8 cellular contexts compared by ENCODE assay signal in the genomic region with DNA sequence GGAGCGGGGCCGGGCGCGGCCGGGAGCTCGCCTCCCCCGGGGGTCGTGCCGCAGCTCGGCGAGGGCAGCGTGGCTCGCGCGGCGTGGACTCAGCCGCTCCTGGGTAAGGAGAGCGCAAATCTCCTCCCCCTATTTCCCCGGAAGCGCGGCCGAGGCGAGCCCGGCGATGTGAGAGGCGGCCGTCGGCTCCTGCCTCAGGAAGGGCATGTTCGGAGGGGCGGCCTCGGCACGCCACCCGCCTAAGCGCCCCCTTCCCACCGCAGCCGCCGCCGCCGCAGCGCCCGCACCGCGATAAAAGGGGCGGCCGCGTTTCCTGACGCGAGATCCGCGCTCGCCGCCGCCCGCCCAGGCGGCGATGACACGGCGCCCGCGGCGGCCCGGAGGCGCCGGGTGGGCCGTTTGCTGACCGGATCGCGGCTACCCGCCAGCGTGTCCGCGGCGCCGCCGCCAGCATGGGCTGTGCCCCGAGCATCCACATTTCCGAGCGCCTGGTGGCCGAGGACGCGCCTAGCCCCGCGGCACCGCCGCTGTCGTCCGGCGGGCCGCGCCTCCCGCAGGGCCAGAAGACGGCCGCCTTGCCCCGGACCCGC. TPM values are rescaled to one million over a fixed set of nuclear protein-coding genes. Genes with fewer than 3 reads are reported as not detected.
DNase-seq lines count a peak whose midpoint lies in the region; ATAC-seq and TF ChIP-seq lines count a peak whose summit lies in the region.

A gene with protein sequence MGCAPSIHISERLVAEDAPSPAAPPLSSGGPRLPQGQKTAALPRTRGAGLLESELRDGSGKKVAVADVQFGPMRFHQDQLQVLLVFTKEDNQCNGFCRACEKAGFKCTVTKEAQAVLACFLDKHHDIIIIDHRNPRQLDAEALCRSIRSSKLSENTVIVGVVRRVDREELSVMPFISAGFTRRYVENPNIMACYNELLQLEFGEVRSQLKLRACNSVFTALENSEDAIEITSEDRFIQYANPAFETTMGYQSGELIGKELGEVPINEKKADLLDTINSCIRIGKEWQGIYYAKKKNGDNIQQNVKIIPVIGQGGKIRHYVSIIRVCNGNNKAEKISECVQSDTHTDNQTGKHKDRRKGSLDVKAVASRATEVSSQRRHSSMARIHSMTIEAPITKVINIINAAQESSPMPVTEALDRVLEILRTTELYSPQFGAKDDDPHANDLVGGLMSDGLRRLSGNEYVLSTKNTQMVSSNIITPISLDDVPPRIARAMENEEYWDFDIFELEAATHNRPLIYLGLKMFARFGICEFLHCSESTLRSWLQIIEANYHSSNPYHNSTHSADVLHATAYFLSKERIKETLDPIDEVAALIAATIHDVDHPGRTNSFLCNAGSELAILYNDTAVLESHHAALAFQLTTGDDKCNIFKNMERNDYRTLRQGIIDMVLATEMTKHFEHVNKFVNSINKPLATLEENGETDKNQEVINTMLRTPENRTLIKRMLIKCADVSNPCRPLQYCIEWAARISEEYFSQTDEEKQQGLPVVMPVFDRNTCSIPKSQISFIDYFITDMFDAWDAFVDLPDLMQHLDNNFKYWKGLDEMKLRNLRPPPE (plus strand): TSS at position 146 of the 590 bp plus-strand sequence. CDS start 307 bp downstream, at position 453.

- H3K9me3 Mint-ChIP-seq in activated naive CD8-positive, alpha-beta T cell treated with anti-CD3 and anti-CD28 coated beads, Interleukin-2, amount 10 ng/mL, durations not matched to agents 7 days and 5 days: no peaks in the 10 kb centered on the region

- H3K79me2 ChIP-seq in OCI-LY1 (ENCODE audit: insufficient read depth, low read length): no peaks in the 10 kb centered on the region

- H3K36me3 Mint-ChIP-seq in activated naive CD8-positive, alpha-beta T cell treated with anti-CD3 and anti-CD28 coated beads, Interleukin-2, amount 10 ng/mL, durations not matched to agents 7 days and 5 days: no peaks in the 10 kb centered on the region

- POLR2A ChIA-PET in activated naive CD8-positive, alpha-beta T cell treated with anti-CD3 and anti-CD28 coated beads, Interleukin-2, amount 10 ng/mL, durations not matched to agents 7 days and 5 days (lab: Charles Lee): interaction anchor here (0.5 to 1.7 kb wide), 6 partner anchors 8 to 411 kb away, joined by 3 to 7 read pairs (median 4); no protein-coding TSS in a partner anchor

- H3K27me3 ChIP-seq in OCI-LY1 (ENCODE audit: insufficient read depth, low read length): peaks cover 12% of the 10 kb centered on the region; the same call in 1 of the 2 replicates
- H3K27me3 ChIP-seq in rectal smooth muscle tissue (ENCODE audit: control insufficient read depth, insufficient read depth, low read length): no peaks in the 10 kb centered on the region

- intact Hi-C loops in left cardiac atrium (cut with DNase I): loop anchor here in 1 of 2 donors (5.0 to 10.0 kb wide), 2 partner anchors 65 to 133 kb away; no protein-coding TSS in a partner anchor

- H3K9me3 ChIP-seq in OCI-LY1 (ENCODE audit: low read length): no peaks in the 10 kb centered on the region

- H3K4me1 ChIP-seq in OCI-LY1 (ENCODE audit: insufficient read depth, low read length, severe bottlenecking) (peaks cover 15% of the 10 kb centered on the region), rectal smooth muscle tissue (ENCODE audit: control insufficient read depth, insufficient read depth, low read length) (peaks cover 7% of the 10 kb centered on the region)

- H3K4me3 ChIP-seq in OCI-LY1 (ENCODE audit: low read depth, low read length, poor library complexity, severe bottlenecking) (peak within 1 kb of the TSS; percentile 71), rectal smooth muscle tissue (ENCODE audit: low read length) (peak within 1 kb of the TSS; percentile 99)

- H3K36me3 ChIP-seq in OCI-LY1 (ENCODE audit: insufficient read depth, low read length): no peaks in the 10 kb centered on the region
- no peaks in the 10 kb centered on the region for H3K36me3 ChIP-seq in rectal smooth muscle tissue (ENCODE audit: control insufficient read depth, insufficient read depth, low read length)

- H3K9ac ChIP-seq in OCI-LY1 (ENCODE audit: low read length) (peak within 1 kb of the TSS; percentile 65), rectal smooth muscle tissue (ENCODE audit: low read length) (peak within 1 kb of the TSS; percentile 77)

- no peaks in the 10 kb centered on the region for H3K9me2 ChIP-seq in OCI-LY1 (ENCODE audit: low read depth, low read length)

- no peak for DNase-seq in A172 (ENCODE audit: low spot score)
- DNase-seq in GM13976 (ENCODE audit: low spot score): peak; percentile 70
- DNase-seq in activated naive CD8-positive, alpha-beta T cell treated with anti-CD3 and anti-CD28 coated beads, Interleukin-2, amount 10 ng/mL, durations not matched to agents 7 days and 5 days: peak; percentile 76
- DNase-seq in left cardiac atrium: peak; percentile 76
- no peak for DNase-seq in KG1 (lab: John Stamatoyannopoulos, UW)

- TF ChIP-seq CTCF in GM13976 (IDR thresholded peaks at IDR 0.05; ENCODE audit: borderline replicate concordance, control extremely low read depth, extremely low read depth, insufficient read depth, missing control alignments): no peak
- no peak for TF ChIP-seq CTCF in OCI-LY1 (IDR thresholded peaks at IDR 0.05; ENCODE audit: low read length)

- H3K27ac Mint-ChIP-seq in activated naive CD8-positive, alpha-beta T cell treated with anti-CD3 and anti-CD28 coated beads, Interleukin-2, amount 10 ng/mL, durations not matched to agents 7 days and 5 days: peak within 1 kb of the TSS; percentile 95

- H4K20me1 ChIP-seq in OCI-LY1 (ENCODE audit: insufficient read depth, low read length): no peaks in the 10 kb centered on the region

- H3K4me3 Mint-ChIP-seq in activated naive CD8-positive, alpha-beta T cell treated with anti-CD3 and anti-CD28 coated beads, Interleukin-2, amount 10 ng/mL, durations not matched to agents 7 days and 5 days: peak within 1 kb of the TSS; percentile 96

- in situ Hi-C loops in GM13976 (cut with MboI; ENCODE audit: low sequenced_read_pairs, unreplicated experiment): no loop called here

- peaks cover 43% of the 10 kb centered on the region for H3K4me1 Mint-ChIP-seq in activated naive CD8-positive, alpha-beta T cell treated with anti-CD3 and anti-CD28 coated beads, Interleukin-2, amount 10 ng/mL, durations not matched to agents 7 days and 5 days

- peak within 1 kb of the TSS; percentile 73; the same call in 1 of the 2 replicates for H2AFZ ChIP-seq in OCI-LY1 (ENCODE audit: low read length)

- ATAC-seq in HG02840 (IDR thresholded peaks at IDR 0.05; ENCODE audit: low FRiP score, unreplicated experiment) (peak; percentile 22), left cardiac atrium (peak in 1 of 2 donors; percentile 19)
- ATAC-seq in activated naive CD8-positive, alpha-beta T cell treated with anti-CD3 and anti-CD28 coated beads, Interleukin-2, amount 10 ng/mL, durations not matched to agents 7 days and 5 days (ENCODE audit: low read depth): peak; percentile 11

- H3K4me2 ChIP-seq in OCI-LY1 (ENCODE audit: low read length): peak within 1 kb of the TSS; percentile 83

- peaks cover 7% of the 10 kb centered on the region for H3K27me3 Mint-ChIP-seq in activated naive CD8-positive, alpha-beta T cell treated with anti-CD3 and anti-CD28 coated beads, Interleukin-2, amount 10 ng/mL, durations not matched to agents 7 days and 5 days

- H3K27ac ChIP-seq in OCI-LY1 (ENCODE audit: low read depth, low read length, poor library complexity, severe bottlenecking) (no peak within 1 kb of the TSS), rectal smooth muscle tissue (ENCODE audit: low read depth, low read length) (peak within 1 kb of the TSS; percentile 91)

- H3F3A ChIP-seq in OCI-LY1 (ENCODE audit: insufficient read depth, low read length): no peaks in the 10 kb centered on the region

RNA-seq across cellular contexts. Expression of the gene that starts here (rescaled TPM):
- 7.9 and 13.8 TPM in 2 replicates for total RNA-seq in A172 (2014; rRNA removed; shearing (Covaris generic))
- 10 to 100 TPM; 22.3 to 27.7 TPM for total RNA-seq in activated naive CD8-positive, alpha-beta T cell treated with anti-CD3 and anti-CD28 coated beads, Interleukin-2, amount 10 ng/mL, durations not matched to agents 7 days and 5 days
- 10 to 100 TPM; 21.1 to 26.3 TPM for total RNA-seq in left cardiac atrium

Comparison
In these comparisons a context has a peak if more than half of its experiments do, and no peak if none do; other contexts are left out.
1. DNase-seq: peak in GM13976 (single experiment), activated naive CD8-positive, alpha-beta T cell treated with anti-CD3 and anti-CD28 coated beads, Interleukin-2, amount 10 ng/mL, durations not matched to agents 7 days and 5 days (single experiment) and left cardiac atrium (single experiment); none in A172 (single experiment) and KG1 (single experiment).